ENCODE assay signal across 7 cellular contexts in genomic region chr5:79672392-79672791, GRCh38.
"Had no signal": no experiment of that assay in that cellular context is flagged by ENCODE, and none has a peak within 500 bp of the region (broad histone marks: within the 10 kb centered on the region; RNA-seq: fewer than 3 reads in every experiment).

No MANE protein-coding gene starts in this region.

- ATAC-seq: HCT116, K562 had no signal

- H3K27ac Mint-ChIP-seq: HFFc6 had no signal

- DNase-seq: GOT3, H7, HFFc6, IMR-90 had no signal

- H3K9me3 Mint-ChIP-seq: HFFc6 had no signal

- H3K4me3 ChIP-seq: HAP-1, K562 had no signal

- H3K4me3 Mint-ChIP-seq: HFFc6 had no signal

- H3K9me3 ChIP-seq: HAP-1 had no signal
